Comparison of ENCODE assay signal across 22 cellular contexts in genomic region chr15:76894174-76894573, GRCh38.
"Had no signal": no experiment of that assay in that cellular context is flagged by ENCODE, and none has a peak within 500 bp of the region (broad histone marks: within the 10 kb centered on the region; RNA-seq: fewer than 3 reads in every experiment).

No MANE protein-coding gene starts in this region.

- DNase-seq: islet precursor cell; left ventricle myocardium inferior; mesendoderm; naive B cell; ovary; sigmoid colon; small intestine; spleen; stimulated activated CD4-positive, alpha-beta T cell treated with anti-CD3 and anti-CD28 coated beads, Interleukin-4, amount 100 ng/mL, for 24 hours; stimulated activated naive CD4-positive, alpha-beta T cell; tibial artery; uterus had no signal

- H3K9me3 Mint-ChIP-seq: natural killer cell treated with Interleukin-12 subunit alpha and Interleukin-12 subunit beta and Interleukin-15 and Interleukin-18, amount 100 ng/mL, for 72 hours; stimulated activated effector memory CD8-positive, alpha-beta T cell treated with anti-CD3 and anti-CD28 coated beads, Interleukin-12 subunit alpha, Interleukin-12 subunit beta, amount 100 ng/mL, for 72 hours; stimulated activated naive CD8-positive, alpha-beta T cell treated with anti-CD3 and anti-CD28 coated beads, Interleukin-15, Interleukin-2, amounts not matched to agents 100 ng/mL and 50 ng/mL, for 24 hours had no signal

- FAIRE-seq: small intestine had no signal

- H3K27me3 ChIP-seq: ovary, right atrium auricular region, sigmoid colon, spleen, suprapubic skin, tibial artery, uterus had no signal

- H3K4me3 ChIP-seq: left ventricle myocardium inferior, lung, ovary, right atrium auricular region, sigmoid colon, spleen, suprapubic skin, thoracic aorta, tibial artery, uterus had no signal

- H3K4me1 ChIP-seq: left ventricle myocardium inferior, right atrium auricular region, sigmoid colon, spleen, suprapubic skin, tibial artery, uterus had no signal

- H3K36me3 ChIP-seq: ovary, right atrium auricular region, sigmoid colon, suprapubic skin, thoracic aorta, uterus had no signal

- H3K4me1 Mint-ChIP-seq: mesothelial cell of epicardium had no signal

- H3K27ac ChIP-seq: left ventricle myocardium inferior, ovary, right atrium auricular region, sigmoid colon, spleen, suprapubic skin, thoracic aorta, tibial artery, uterus had no signal

- H3K36me3 Mint-ChIP-seq: natural killer cell treated with Interleukin-12 subunit alpha and Interleukin-12 subunit beta and Interleukin-15 and Interleukin-18, amount 100 ng/mL, for 72 hours had no signal

- H3K9me3 ChIP-seq: ovary, right atrium auricular region, sigmoid colon, suprapubic skin, thoracic aorta, tibial artery, uterus had no signal

- H3K4me3 Mint-ChIP-seq: mesothelial cell of epicardium; naive B cell; natural killer cell treated with Interleukin-12 subunit alpha and Interleukin-12 subunit beta and Interleukin-15 and Interleukin-18, amount 100 ng/mL, for 72 hours; stimulated activated effector memory CD8-positive, alpha-beta T cell treated with anti-CD3 and anti-CD28 coated beads, Interleukin-12 subunit alpha, Interleukin-12 subunit beta, amount 100 ng/mL, for 72 hours; stimulated activated naive CD8-positive, alpha-beta T cell treated with anti-CD3 and anti-CD28 coated beads, Interleukin-15, Interleukin-2, amounts not matched to agents 100 ng/mL and 50 ng/mL, for 24 hours; type B pancreatic cell had no signal

- ATAC-seq: natural killer cell treated with Interleukin-12 subunit alpha and Interleukin-12 subunit beta and Interleukin-15 and Interleukin-18, amount 100 ng/mL, for 72 hours; stimulated activated effector memory CD8-positive, alpha-beta T cell treated with anti-CD3 and anti-CD28 coated beads, Interleukin-12 subunit alpha, Interleukin-12 subunit beta, amount 100 ng/mL, for 72 hours had no signal

- H3K27ac Mint-ChIP-seq: mesothelial cell of epicardium; natural killer cell treated with Interleukin-12 subunit alpha and Interleukin-12 subunit beta and Interleukin-15 and Interleukin-18, amount 100 ng/mL, for 72 hours; progenitor cell of endocrine pancreas; stimulated activated effector memory CD8-positive, alpha-beta T cell treated with anti-CD3 and anti-CD28 coated beads, Interleukin-12 subunit alpha, Interleukin-12 subunit beta, amount 100 ng/mL, for 72 hours; stimulated activated naive CD8-positive, alpha-beta T cell treated with anti-CD3 and anti-CD28 coated beads, Interleukin-15, Interleukin-2, amounts not matched to agents 100 ng/mL and 50 ng/mL, for 24 hours; type B pancreatic cell had no signal

- H3K27me3 Mint-ChIP-seq: naive B cell; natural killer cell treated with Interleukin-12 subunit alpha and Interleukin-12 subunit beta and Interleukin-15 and Interleukin-18, amount 100 ng/mL, for 72 hours; progenitor cell of endocrine pancreas; stimulated activated naive CD8-positive, alpha-beta T cell treated with anti-CD3 and anti-CD28 coated beads, Interleukin-15, Interleukin-2, amounts not matched to agents 100 ng/mL and 50 ng/mL, for 24 hours; type B pancreatic cell had no signal
